27 cellular contexts compared by ENCODE assay signal in genomic region chr21:18265955-18266354, GRCh38. TPM values are rescaled to one million over a fixed set of nuclear protein-coding genes. Genes with fewer than 3 reads are reported as not detected.
DNase-seq lines count a peak whose midpoint lies in the region; ATAC-seq and TF ChIP-seq lines count a peak whose summit lies in the region.
"Had no signal": no experiment of that assay in that cellular context is flagged by ENCODE, and none has a peak within 500 bp of the region (broad histone marks: within the 10 kb centered on the region; RNA-seq: fewer than 3 reads in every experiment).

No MANE protein-coding gene starts in this region.

- WGBS in heart right ventricle, 2 donors, result 80 to 81% methylated on average over 2 of the region's 2 CpGs

- H3K36me3 ChIP-seq in heart right ventricle (no peaks in the 10 kb centered on the region), right atrium auricular region (no peaks in the 10 kb centered on the region), RWPE2 (ENCODE audit: low read depth) (no peaks in the 10 kb centered on the region)

- no peaks in the 10 kb centered on the region for H3K27me3 ChIP-seq in heart right ventricle
- no peaks in the 10 kb centered on the region for H3K27me3 ChIP-seq in right atrium auricular region
- H3K27me3 ChIP-seq in RWPE2 (ENCODE audit: insufficient read depth, poor library complexity, severe bottlenecking), result no peaks in the 10 kb centered on the region

- ATAC-seq in heart right ventricle, result no peak
- no peak for ATAC-seq in RWPE2 (ENCODE audit: low read depth)
- ATAC-seq: A549; CD8-positive, alpha-beta T cell had no signal

- DNase-seq in heart right ventricle (no peak), right atrium auricular region (ENCODE audit: low spot score) (no peak), RWPE2 (ENCODE audit: low spot score) (no peak), fibroblast of pulmonary artery (ENCODE audit: low read depth) (peak; percentile 1), middle frontal gyrus (ENCODE audit: extremely low spot score, low spot score) (no peak), DMS79 treated with DMSO at 0.1 percent for 48 hours (lab: John Stamatoyannopoulos, UW) (no peak), H4 (ENCODE audit: low spot score) (no peak)
- DNase-seq: AML-193; C1 segment of cervical spinal cord; Caco-2; CD8-positive, alpha-beta T cell; DMS 273 treated with DMSO at 0.1 percent for 48 hours; DND-41; GOT3; HCEC 1CT; KBM-7; NCI-H1092 treated with DMSO at 0.1 percent for 48 hours; NCI-H1436; NCI-H187 treated with DMSO at 0.1 percent for 48 hours; NCI-H2171 treated with DMSO at 0.1 percent for 48 hours; NCI-H345; NCI-H748 treated with DMSO at 0.1 percent for 48 hours; NK-92 treated with Interleukin-12 subunit alpha and Interleukin-12 subunit beta, amount 100 ng/mL, for 24 hours; PC-9; RPMI8226; SHP77 had no signal

- no peaks in the 10 kb centered on the region for H3K4me1 ChIP-seq in heart right ventricle
- no peaks in the 10 kb centered on the region for H3K4me1 ChIP-seq in right atrium auricular region
- H3K4me1 ChIP-seq in RWPE2 (ENCODE audit: insufficient read depth, poor library complexity, severe bottlenecking), result no peaks in the 10 kb centered on the region
- H3K4me1 ChIP-seq: A549, Caco-2 had no signal

- H3K9me3 ChIP-seq in heart right ventricle (no peaks in the 10 kb centered on the region), right atrium auricular region (no peaks in the 10 kb centered on the region), RWPE2 (ENCODE audit: severe bottlenecking) (no peaks in the 10 kb centered on the region)
- H3K9me3 ChIP-seq: A549, Caco-2 had no signal

- H3K4me3 ChIP-seq in heart right ventricle (no peak overlapping the region), right atrium auricular region (no peak overlapping the region), RWPE2 (ENCODE audit: severe bottlenecking) (no peak overlapping the region), fibroblast of pulmonary artery (replicated peaks; ENCODE audit: low read depth, low read length) (no peak overlapping the region)
- H3K4me3 ChIP-seq: A549, PC-9 had no signal

- H3K27ac ChIP-seq in heart right ventricle, result no peak overlapping the region
- H3K27ac ChIP-seq in right atrium auricular region, result no peak overlapping the region
- no peak overlapping the region for H3K27ac ChIP-seq in RWPE2 (ENCODE audit: poor library complexity, severe bottlenecking)
- H3K27ac ChIP-seq: A549, PC-9 had no signal

- TF ChIP-seq CTCF in heart right ventricle (IDR thresholded peaks at IDR 0.05) (peak in 5 of 9 donors; percentile 6 to 30 (median 9)), right atrium auricular region (IDR thresholded peaks at IDR 0.05) (no peak), RWPE2 (IDR thresholded peaks at IDR 0.05; ENCODE audit: poor library complexity, severe bottlenecking) (peak; percentile 24), fibroblast of pulmonary artery (IDR thresholded peaks at IDR 0.05; ENCODE audit: low read length, missing control alignments) (no peak)

- intact Hi-C loops in heart right ventricle (cut with DNase I), result loop anchor here in 1 of 10 donors (10.0 kb wide), 1 partner anchor 221 kb away; no protein-coding TSS in a partner anchor

RNA-seq across cellular contexts. Expression of gene CHODL, which starts 21.3 kb away (rescaled TPM):
- total RNA-seq in heart right ventricle, result under 1 TPM in 8 of 10 donors, not detected in 2; 0.17 to 0.96 (median 0.31) TPM
- under 1 TPM; 0.30 to 0.37 TPM for polyA plus RNA-seq in heart right ventricle
- 1 to 10 TPM; 1.2 TPM for total RNA-seq in right atrium auricular region
- 0.17 and 0.35 TPM in 2 replicates for total RNA-seq in H4 (2014; rRNA removed; shearing (Covaris generic))
- total RNA-seq: CD8-positive, alpha-beta T cell had no signal
- polyA plus RNA-seq: A549 had no signal

Comparison
In these comparisons a context has a peak if more than half of its experiments do, and no peak if none do; other contexts are left out.
1. CTCF ChIP-seq: peak in heart right ventricle (5 of 9) and RWPE2 (single experiment); none in right atrium auricular region (0 of 2) and fibroblast of pulmonary artery (single experiment).